Comparison of ENCODE assay signal across 10 cellular contexts in the genomic region with DNA sequence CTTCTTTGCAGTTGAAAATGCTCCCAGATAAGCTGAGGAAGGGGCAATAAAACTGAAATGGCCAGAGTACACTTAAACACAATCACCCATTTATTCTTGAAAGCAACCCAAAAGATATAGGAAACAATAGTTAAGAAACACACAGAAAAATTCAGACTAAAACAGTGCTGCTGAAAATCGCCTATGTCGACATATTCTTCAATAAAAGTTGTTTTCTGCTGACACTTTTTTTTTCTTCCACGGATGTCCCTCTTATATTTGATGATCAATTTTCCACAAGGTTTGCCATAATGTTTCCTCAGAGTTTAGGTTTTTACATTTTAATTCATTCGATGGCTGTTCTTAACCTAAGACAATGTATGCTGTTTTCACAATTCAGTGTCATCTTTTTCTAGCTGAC.
"Had no signal": no experiment of that assay in that cellular context is flagged by ENCODE, and none has a peak within 500 bp of the region (broad histone marks: within the 10 kb centered on the region; RNA-seq: fewer than 3 reads in every experiment).

No MANE protein-coding gene starts in this region.

- H3K27me3 Mint-ChIP-seq: IgD-negative memory B cell had no signal

- H3K9ac ChIP-seq: GM23248 had no signal

- H3K4me3 Mint-ChIP-seq: HFFc6, IgD-negative memory B cell had no signal

- H3K27ac ChIP-seq: GM23248, HL-60 had no signal

- H3K27ac Mint-ChIP-seq: HFFc6, IgD-negative memory B cell had no signal

- H3K4me1 Mint-ChIP-seq: IgD-negative memory B cell had no signal

- H3K9me3 ChIP-seq: HAP-1 had no signal

- H2AFZ ChIP-seq: GM23248 had no signal

- H3K9me3 Mint-ChIP-seq: HFFc6, IgD-negative memory B cell had no signal

- H3K4me3 ChIP-seq: GM23248, HAP-1 had no signal

- ATAC-seq: HCT116 had no signal

- H3K4me1 ChIP-seq: HAP-1 had no signal

- H3K36me3 ChIP-seq: HAP-1 had no signal

- H3K36me3 Mint-ChIP-seq: IgD-negative memory B cell had no signal

- DNase-seq: GM23248, GOT3, H7, HFFc6, Kasumi-1, KG1 had no signal
